Comparison of ENCODE assay signal across 8 cellular contexts in the genomic region with DNA sequence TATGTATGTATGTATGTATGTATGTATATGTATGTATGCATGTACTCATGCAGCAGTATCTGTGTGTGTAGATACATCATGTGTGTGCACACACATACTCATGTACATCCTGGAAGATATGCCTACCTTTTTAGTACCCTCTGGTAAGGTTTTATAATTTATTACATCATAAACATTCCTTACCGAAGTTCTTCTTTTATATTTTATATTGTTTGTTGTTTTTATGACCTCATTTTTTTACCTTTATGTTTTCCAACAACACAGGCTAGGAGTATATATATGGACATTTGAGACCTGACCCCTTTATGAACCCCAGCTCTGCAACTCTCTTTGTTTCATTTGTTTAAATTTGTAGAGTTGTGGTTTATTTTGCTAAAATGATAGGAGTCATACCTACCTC.
"Had no signal": no experiment of that assay in that cellular context is flagged by ENCODE, and none has a peak within 500 bp of the region (broad histone marks: within the 10 kb centered on the region; RNA-seq: fewer than 3 reads in every experiment).

No MANE protein-coding gene starts in this region.

- H3K4me3 Mint-ChIP-seq: IgD-negative memory B cell had no signal

- DNase-seq: IMR-90, KBM-7, KG1 had no signal

- H3K9ac ChIP-seq: KMS-11 had no signal

- H3K4me3 ChIP-seq: K562 had no signal

- ATAC-seq: K562 had no signal

- H3K27ac ChIP-seq: HL-60, KMS-11 had no signal

- FAIRE-seq: HTR-8/SVneo, K562 had no signal

- H3K36me3 Mint-ChIP-seq: IgD-negative memory B cell had no signal

- H3K4me2 ChIP-seq: KMS-11 had no signal
